In genomic region chr2:20972792-20973565, GRCh38 we compare ENCODE assay signal across 18 cellular contexts.
"Had no signal": no experiment of that assay in that cellular context is flagged by ENCODE, and none has a peak within 500 bp of the region (broad histone marks: within the 10 kb centered on the region; RNA-seq: fewer than 3 reads in every experiment).

No MANE protein-coding gene starts in this region.

- H3K27ac Mint-ChIP-seq: activated CD4-positive, alpha-beta T cell treated with anti-CD3 and anti-CD28 coated beads, Interleukin-2, amount 10 ng/mL, durations not matched to agents 7 days and 5 days; activated naive CD4-positive, alpha-beta T cell treated with anti-CD3 and anti-CD28 coated beads for 36 hours; activated naive CD8-positive, alpha-beta T cell treated with anti-CD3 and anti-CD28 coated beads, Interleukin-2, amount 50 U/mL, for 24 hours; immature natural killer cell; naive thymus-derived CD8-positive, alpha-beta T cell; T-helper 2 cell treated with Interferon-gamma antibody and Interleukin-4, amounts not matched to agents 5 μg/mL and 100 μg/mL, for 36 hours had no signal

- H3K4me3 ChIP-seq: cardiac muscle cell, SJSA1 had no signal

- H3K9me3 ChIP-seq: neutrophil, SJSA1 had no signal

- DNase-seq: activated CD4-positive, alpha-beta T cell treated with anti-CD3 and anti-CD28 coated beads, Interleukin-2, amount 10 ng/mL, durations not matched to agents 7 days and 5 days; activated naive CD4-positive, alpha-beta T cell treated with anti-CD3 and anti-CD28 coated beads for 36 hours; activated naive CD8-positive, alpha-beta T cell treated with anti-CD3 and anti-CD28 coated beads, Interleukin-2, amount 50 U/mL, for 24 hours; activated T-cell treated with anti-CD3 and anti-CD28 coated beads for 4 hours; erythroblast; foreskin fibroblast; head of caudate nucleus; immature natural killer cell; naive thymus-derived CD8-positive, alpha-beta T cell; small intestine; stimulated activated CD4-positive, alpha-beta T cell treated with anti-CD3 and anti-CD28 coated beads, Interleukin-4, amount 100 ng/mL, for 4 hours; stimulated activated CD8-positive, alpha-beta memory T cell treated with anti-CD3 and anti-CD28 coated beads, Interleukin-4, amount 100 ng/mL, for 48 hours; stimulated activated naive CD4-positive, alpha-beta T cell treated with Interleukin-2 at 50 U/mL for 16 hours; SW 1271 had no signal

- H3K9me3 Mint-ChIP-seq: activated CD4-positive, alpha-beta T cell treated with anti-CD3 and anti-CD28 coated beads, Interleukin-2, amount 10 ng/mL, durations not matched to agents 7 days and 5 days; activated naive CD4-positive, alpha-beta T cell treated with anti-CD3 and anti-CD28 coated beads for 36 hours; activated naive CD8-positive, alpha-beta T cell treated with anti-CD3 and anti-CD28 coated beads, Interleukin-2, amount 50 U/mL, for 24 hours; immature natural killer cell; naive thymus-derived CD8-positive, alpha-beta T cell; T-helper 2 cell treated with Interferon-gamma antibody and Interleukin-4, amounts not matched to agents 5 μg/mL and 100 μg/mL, for 36 hours had no signal

- H3K36me3 Mint-ChIP-seq: immature natural killer cell; naive thymus-derived CD8-positive, alpha-beta T cell had no signal

- H3K27ac ChIP-seq: cardiac muscle cell, neutrophil, SJSA1 had no signal

- H3K36me3 ChIP-seq: cardiac muscle cell, neutrophil, SJSA1 had no signal

- H3K4me1 Mint-ChIP-seq: activated CD4-positive, alpha-beta T cell treated with anti-CD3 and anti-CD28 coated beads, Interleukin-2, amount 10 ng/mL, durations not matched to agents 7 days and 5 days; activated naive CD8-positive, alpha-beta T cell treated with anti-CD3 and anti-CD28 coated beads, Interleukin-2, amount 50 U/mL, for 24 hours; immature natural killer cell; naive thymus-derived CD8-positive, alpha-beta T cell had no signal

- H3K4me1 ChIP-seq: SJSA1 had no signal

- H3K27me3 ChIP-seq: cardiac muscle cell, neutrophil, SJSA1 had no signal

- H3K4me3 Mint-ChIP-seq: activated CD4-positive, alpha-beta T cell treated with anti-CD3 and anti-CD28 coated beads, Interleukin-2, amount 10 ng/mL, durations not matched to agents 7 days and 5 days; activated naive CD4-positive, alpha-beta T cell treated with anti-CD3 and anti-CD28 coated beads for 36 hours; activated naive CD8-positive, alpha-beta T cell treated with anti-CD3 and anti-CD28 coated beads, Interleukin-2, amount 50 U/mL, for 24 hours; immature natural killer cell; naive thymus-derived CD8-positive, alpha-beta T cell; T-helper 2 cell treated with Interferon-gamma antibody and Interleukin-4, amounts not matched to agents 5 μg/mL and 100 μg/mL, for 36 hours had no signal

- ATAC-seq: activated naive CD8-positive, alpha-beta T cell treated with anti-CD3 and anti-CD28 coated beads, Interleukin-2, amount 50 U/mL, for 24 hours; naive thymus-derived CD8-positive, alpha-beta T cell had no signal
